ENCODE assay signal across 1 cellular context in the genomic region with DNA sequence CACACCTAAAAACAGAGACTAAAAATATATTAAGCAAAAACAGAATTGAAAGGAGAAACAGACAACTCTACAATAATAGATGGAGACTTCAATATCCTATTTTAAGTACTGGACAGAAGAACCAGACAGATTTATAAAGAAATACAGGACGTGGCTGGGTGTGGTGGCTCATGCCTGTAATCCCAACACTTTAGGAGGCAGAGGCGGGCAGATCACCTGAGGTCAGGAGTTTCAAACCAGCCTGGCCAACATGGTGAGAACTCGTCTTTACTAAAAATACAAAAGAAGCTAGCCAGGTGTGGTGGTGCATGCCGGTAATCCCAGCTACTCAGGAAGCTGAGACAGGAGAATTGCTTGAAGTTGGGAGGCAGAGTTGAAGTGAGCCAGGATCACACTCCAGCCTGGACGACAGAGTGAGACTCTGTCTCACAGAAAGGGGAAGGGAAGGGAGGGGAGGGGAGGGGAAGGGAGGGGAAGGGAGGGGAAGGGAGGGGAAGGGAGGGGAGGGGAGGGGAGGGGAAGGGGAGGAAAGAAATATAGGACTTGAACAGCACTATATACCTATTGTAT.
TF ChIP-seq lines count a peak whose summit lies in the region.

No MANE protein-coding gene starts in this region.

TF ChIP-seq in GM23338, 12 proteins besides CTCF, POLR2A, EP300 and RAD21 (continued from another document):
- TF ChIP-seq ZNF462 (CRISPR knock-in tag; IDR thresholded peaks at IDR 0.05) = no peak
TF ChIP-seq in GM23338: peak in this region for 0.
